Comparison of ENCODE assay signal across 3 cellular contexts in genomic region chr16:70218586-70218985, GRCh38. TPM values are rescaled to one million over a fixed set of nuclear protein-coding genes. Genes with fewer than 3 reads are reported as not detected.
"Had no signal": no experiment of that assay in that cellular context is flagged by ENCODE, and none has a peak within 500 bp of the region (broad histone marks: within the 10 kb centered on the region; RNA-seq: fewer than 3 reads in every experiment).

No MANE protein-coding gene starts in this region.

RNA-seq across cellular contexts. Expression of gene CLEC18C, which starts 45.0 kb away (rescaled TPM):
- total RNA-seq: GM23338, H1 had no signal
- polyA plus RNA-seq: IgD-negative memory B cell had no signal
